Comparison of ENCODE assay signal across 18 cellular contexts in the genomic region with DNA sequence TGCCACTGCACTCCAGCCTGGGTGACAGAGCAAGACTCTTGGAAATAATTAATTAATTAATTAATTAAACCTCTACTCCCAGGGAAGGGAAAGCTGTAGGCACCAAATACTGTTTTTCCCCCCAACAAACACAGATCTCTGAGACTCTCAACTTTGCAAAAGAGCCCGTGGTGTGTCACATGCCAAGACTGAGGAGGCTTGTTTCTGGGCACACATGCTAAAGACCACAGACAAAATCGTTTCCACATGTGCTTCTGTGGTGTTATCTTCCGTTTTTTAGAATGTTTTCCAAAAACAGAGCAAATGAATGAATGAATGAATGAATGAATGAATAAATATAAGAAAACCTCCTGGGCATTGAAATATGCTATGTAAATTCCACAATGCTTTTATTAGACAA. TPM values are rescaled to one million over a fixed set of nuclear protein-coding genes. Genes with fewer than 3 reads are reported as not detected.
DNase-seq lines count a peak whose midpoint lies in the region; ATAC-seq, FAIRE-seq and TF ChIP-seq lines count a peak whose summit lies in the region.
"Had no signal": no experiment of that assay in that cellular context is flagged by ENCODE, and none has a peak within 500 bp of the region (broad histone marks: within the 10 kb centered on the region; RNA-seq: fewer than 3 reads in every experiment).

No MANE protein-coding gene starts in this region.

- H2AFZ ChIP-seq in GM23248 = no peak overlapping the region
- H2AFZ ChIP-seq in GM12878 (ENCODE audit: control insufficient read depth, low read depth, low read length) = no peak overlapping the region

- RAD21 ChIA-PET in GM12878 (lab: Charles Lee; ENCODE audit: unreplicated experiment) = no interaction called here

- POLR2A ChIA-PET in GM12878 (lab: Charles Lee) = no interaction called here

- H3K79me2 ChIP-seq in GM23248 (ENCODE audit: insufficient read depth) (no peaks in the 10 kb centered on the region), GM12878 (ENCODE audit: control insufficient read depth, insufficient read depth, low read length) (no peaks in the 10 kb centered on the region)

- ATAC-seq in GM12878 (no peak), lower lobe of right lung (no peak)
- ATAC-seq: GM23338 had no signal

- H3K9me3 ChIP-seq in GM23248 (ENCODE audit: low read depth) (no peaks in the 10 kb centered on the region), GM12878 (replicated peaks; ENCODE audit: control insufficient read depth, insufficient read depth, low read length) (peaks cover 12% of the 10 kb centered on the region), lower lobe of right lung (peaks cover 14% of the 10 kb centered on the region)

- no peaks in the 10 kb centered on the region for H3K4me1 ChIP-seq in GM23248 (ENCODE audit: insufficient read depth)
- no peaks in the 10 kb centered on the region for H3K4me1 ChIP-seq in GM12878 (ENCODE audit: control insufficient read depth, insufficient read depth, low read length)
- H3K4me1 ChIP-seq in lower lobe of right lung = no peaks in the 10 kb centered on the region

- SMC1A ChIA-PET in GM12878 (lab: Charles Lee; ENCODE audit: uncharacterized antibody, unreplicated experiment) = no interaction called here

- H3K9ac ChIP-seq in GM23248 (no peak overlapping the region), GM12878 (ENCODE audit: control insufficient read depth, insufficient read depth, low read length) (no peak overlapping the region)

- CTCF ChIA-PET in GM12878 (lab: Yijun Ruan, JAX) = no interaction called here

- H3K4me3 ChIP-seq in GM23248 (no peak overlapping the region), GM12878 (no peak overlapping the region), lower lobe of right lung (no peak overlapping the region)
- H3K4me3 ChIP-seq: GM23338 had no signal

- no peak for TF ChIP-seq RAD21 in GM12878 (IDR thresholded peaks at IDR 0.05; ENCODE audit: insufficient read depth, low read depth, low read length)

- TF ChIP-seq POLR2A in GM12878 (IDR thresholded peaks at IDR 0.05; ENCODE audit: low read depth, low read length) = no peak

- TF ChIP-seq CTCF in GM12878 (IDR thresholded peaks at IDR 0.05 in 2 of 3, conservative IDR thresholded peaks at IDR 0.05 in 1 of 3; ENCODE audit: control insufficient read depth in 2 of 3, extremely low read depth in 1 of 3, insufficient read depth in 1 of 3, low read depth in 3 of 3, low read length in 3 of 3) (no peak), lower lobe of right lung (IDR thresholded peaks at IDR 0.05) (no peak)

- in situ Hi-C loops in GM23248 (cut with MboI) = no loop called here
- in situ Hi-C loops in GM12878 (cut with MboI) = no loop called here

- intact Hi-C loops in GM12878 (cut with micrococcal nuclease; ENCODE audit: unreplicated experiment) = no loop called here
- intact Hi-C loops in lower lobe of right lung (cut with DNase I) = no loop called here

- DNase-seq in GM23248 (peak; percentile 23), GM12878 (ENCODE audit: low read depth, low spot score) (no peak), fibroblast of peridontal ligament (ENCODE audit: extremely low read depth) (peak; percentile 67), lower lobe of right lung (no peak), NCI-H2029 (lab: John Stamatoyannopoulos, UW) (no peak), cerebellar nuclear complex (lab: John Stamatoyannopoulos, UW) (no peak)
- DNase-seq: AML-193; Caco-2; CD4-positive, alpha-beta T cell; HCEC 1CT had no signal

- no peak overlapping the region for H3K4me2 ChIP-seq in GM23248 (ENCODE audit: unreplicated experiment)
- no peak overlapping the region for H3K4me2 ChIP-seq in GM12878 (ENCODE audit: control insufficient read depth, insufficient read depth)
- H3K4me2 ChIP-seq: GM23338 had no signal

- H3K36me3 ChIP-seq in GM23248 (ENCODE audit: low read depth) (no peaks in the 10 kb centered on the region), GM12878 (ENCODE audit: control insufficient read depth in 2 of 2, insufficient read depth in 2 of 2, low read length in 1 of 2) (no peaks in the 10 kb centered on the region), lower lobe of right lung (no peaks in the 10 kb centered on the region)

- H3K27me3 ChIP-seq in GM23248 (replicated peaks; ENCODE audit: insufficient read depth) (no peaks in the 10 kb centered on the region), GM12878 (replicated peaks in 1 of 2; ENCODE audit: control insufficient read depth in 2 of 2, insufficient read depth in 2 of 2, low read length in 1 of 2) (no peaks in the 10 kb centered on the region), lower lobe of right lung (ENCODE audit: low read depth) (no peaks in the 10 kb centered on the region)

- no peaks in the 10 kb centered on the region for H4K20me1 ChIP-seq in GM23248 (ENCODE audit: insufficient read depth)
- no peaks in the 10 kb centered on the region for H4K20me1 ChIP-seq in GM12878 (ENCODE audit: control insufficient read depth, insufficient read depth)

- no TSS peak for BruUV-seq in GM12878 (replicated peaks; lab: Mats Ljungman, UMichigan)

- no peak for TF ChIP-seq EP300 in GM12878 (IDR thresholded peaks at IDR 0.05; ENCODE audit: borderline replicate concordance in 1 of 2, control insufficient read depth in 1 of 2, low read depth in 2 of 2, low read length in 2 of 2)

- FAIRE-seq in GM12878 (lab: Jason Lieb, UNC) = no peak
- FAIRE-seq: D721Med, G401.6, GM12892, GM18507, H54 had no signal

- no peaks in the 10 kb centered on the region for H3K9me2 ChIP-seq in GM23248 (ENCODE audit: insufficient read depth)

- WGBS in GM23248 (ENCODE audit: low coverage in 1 of 2, low lambda C conversion rate in 2 of 2, missing lambda C conversion rate in 2 of 2), 2 experiments = 19 to 23% methylated on average over 3 of the region's 3 CpGs
- WGBS in GM12878 (ENCODE audit: insufficient coverage, insufficient replicate concordance, low lambda C conversion rate, missing lambda C conversion rate) = 27% methylated on average over 3 of the region's 3 CpGs

- H3K27ac ChIP-seq in GM23248 = no peak overlapping the region
- no peak overlapping the region for H3K27ac ChIP-seq in GM12878 (ENCODE audit: control insufficient read depth, insufficient read depth)
- H3K27ac ChIP-seq in lower lobe of right lung = no peak overlapping the region
- H3K27ac ChIP-seq: C4-2B, HL-60 had no signal

- no peaks in the 10 kb centered on the region; the same call in 1 of the 2 replicates for H3F3A ChIP-seq in GM23248 (ENCODE audit: insufficient read depth)

TF ChIP-seq in GM12878, 131 proteins besides CTCF, POLR2A, EP300 and RAD21:
- TF ChIP-seq MYB (IDR thresholded peaks at IDR 0.05; ENCODE audit: borderline replicate concordance, low read depth, low read length) = no peak
- no peak for TF ChIP-seq TCF7 (IDR thresholded peaks at IDR 0.05; ENCODE audit: borderline replicate concordance)
- TF ChIP-seq ZNF24 (IDR thresholded peaks at IDR 0.05) = peak; percentile 74

RNA-seq across cellular contexts. Expression of gene ATXN1, which starts 55.6 kb away (rescaled TPM):
- total RNA-seq in GM23248 (2014; rRNA removed; shearing (Covaris generic)) = 20.1 and 42.2 TPM in 2 replicates
- polyA plus RNA-seq in GM23248 (2016; fragmentation: Nextera tagmentation; extraction: Ambion mirVana) (14.2 and 15.7 TPM in 2 replicates), GM12878 (2011; rRNA removed) (50.7 and 55.4 TPM in 2 replicates), GM12878 (2014; fragmentation: Illumina TruSeq; extraction: Trizol) (15.6 and 20.6 TPM in 2 replicates), GM12878 (2014; fragmentation: Nextera tagmentation; extraction: Ambion mirVana) (10 to 100 TPM; 12.2 to 13.7 TPM), GM12878 (2014; rRNA removed) (18.2 and 20.4 TPM in 2 replicates), GM12878 (2016; fragmentation: Nextera tagmentation; extraction: Ambion mirVana) (10 to 100 TPM; 17.9 to 23.7 TPM)
- total RNA-seq in GM12878 (2013; cell fraction: nucleolus; rRNA removed) = 540 and 542 TPM in 2 replicates
- total RNA-seq in GM12878 (2014; rRNA removed) (36.5 and 38.5 TPM in 2 replicates), GM12878 (2014; rRNA removed; fragmentation: Illumina TruSeq; extraction: Trizol) (22.8 and 23.3 TPM in 2 replicates), GM12878 (2021) (46.3 and 51.2 TPM in 2 replicates), lower lobe of right lung (75.9 TPM)
- polyA plus RNA-seq in GM12878 (2011; ENCODE audit: low read depth) = 16.7 TPM
- polyA plus RNA-seq in GM12878 (2011; cell fraction: cytosol; rRNA removed) = 40.5 and 61.2 TPM in 2 replicates
- 98.3 and 141 TPM in 2 replicates for polyA plus RNA-seq in GM12878 (2011; cell fraction: nucleus; rRNA removed)
- 14.8 and 21.3 TPM in 2 replicates for polyA plus RNA-seq in GM12878 (2012)
- 125 and 130 TPM in 2 replicates for polyA minus RNA-seq in GM12878 (2011; rRNA and poly(A)+ RNA removed)
- polyA minus RNA-seq in GM12878 (2011; cell fraction: cytosol; rRNA and poly(A)+ RNA removed) = 52.1 and 57.6 TPM in 2 replicates
- polyA minus RNA-seq in GM12878 (2011; cell fraction: nucleus; rRNA and poly(A)+ RNA removed) = 137 and 248 TPM in 2 replicates

Comparison
In these comparisons a context has a peak if more than half of its experiments do, and no peak if none do; other contexts are left out.
1. DNase-seq: peak in GM23248 (single experiment) and fibroblast of peridontal ligament (single experiment); none in GM12878 (single experiment), lower lobe of right lung (single experiment), NCI-H2029 (single experiment) and cerebellar nuclear complex (0 of 2).